Comparison of ENCODE assay signal across 8 cellular contexts in the genomic region with DNA sequence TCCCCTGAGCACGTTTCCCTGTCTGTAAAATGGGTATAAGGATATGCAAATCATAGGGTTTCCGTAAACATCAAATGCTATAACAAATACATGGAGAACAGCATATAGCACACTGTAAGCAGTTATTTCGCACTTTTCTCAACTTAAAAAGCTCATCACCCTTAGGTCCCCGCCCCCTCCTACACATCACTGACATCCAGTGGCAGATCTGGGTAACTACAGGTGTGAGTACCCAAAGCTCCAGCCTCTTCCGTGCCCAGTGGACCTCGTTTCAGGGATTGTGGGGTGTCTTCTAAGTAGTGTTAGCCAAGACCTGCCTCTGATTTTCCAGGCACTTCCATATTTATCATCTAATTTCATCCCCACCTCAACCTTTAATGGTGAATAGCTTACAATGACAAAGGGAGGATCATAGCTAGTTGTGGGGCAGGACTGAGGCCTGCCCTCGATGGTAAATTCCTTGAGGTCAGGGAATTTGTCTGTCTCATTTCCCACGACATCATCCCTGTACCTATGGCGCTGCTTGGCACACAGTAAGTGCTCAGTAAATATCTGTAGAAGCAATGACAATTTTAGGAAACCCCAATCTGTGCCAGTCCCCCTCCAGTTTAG.
A peak's percentile ranks its signal among the peaks of the same experiment; 100 is the strongest.
DNase-seq lines count a peak whose midpoint lies in the region; ATAC-seq, FAIRE-seq and TF ChIP-seq lines count a peak whose summit lies in the region.

No MANE protein-coding gene starts in this region.

- no peaks in the 10 kb centered on the region for H3K36me3 ChIP-seq in astrocyte (ENCODE audit: insufficient read depth, low read length)
- no peaks in the 10 kb centered on the region for H3K36me3 ChIP-seq in stomach

- peak; percentile 41 for TF ChIP-seq CTCF in CD14-positive monocyte (IDR thresholded peaks at IDR 0.05)
- TF ChIP-seq CTCF in astrocyte (IDR thresholded peaks at IDR 0.05; ENCODE audit: insufficient read depth, low read depth, low read length) = peak; percentile 75
- peak in 5 of 7 experiments; percentile 43 to 67 (median 65) for TF ChIP-seq CTCF in stomach (IDR thresholded peaks at IDR 0.05)

- H3K9ac ChIP-seq in astrocyte (ENCODE audit: low read length) = no peak overlapping the region

- H2AFZ ChIP-seq in astrocyte (ENCODE audit: low read depth, low read length) = no peak overlapping the region

- 40 to 47% (median 44%) methylated on average over 9 of the region's 9 CpGs for WGBS in stomach, 5 donors

- H3K4me3 Mint-ChIP-seq in CD14-positive monocyte (no peak overlapping the region), astrocyte (ENCODE audit: unreplicated experiment) (no peak overlapping the region)

- DNase-seq in CD14-positive monocyte (ENCODE audit: low spot score) (no peak), NCI-H226 (peak; percentile 48), astrocyte (ENCODE audit: low read depth) (no peak), inferior parietal cortex (ENCODE audit: extremely low spot score) (peak; percentile 31), stomach (peak; percentile 32), C1 segment of cervical spinal cord (lab: John Stamatoyannopoulos, UW) (no peak)

- ATAC-seq in GM18498 (IDR thresholded peaks at IDR 0.05; ENCODE audit: unreplicated experiment) (peak; percentile 93), HG02870 (IDR thresholded peaks at IDR 0.05; ENCODE audit: unreplicated experiment) (peak; percentile 81)

- no peaks in the 10 kb centered on the region for H3K27me3 ChIP-seq in astrocyte (ENCODE audit: insufficient read depth, low read length)
- no peaks in the 10 kb centered on the region for H3K27me3 ChIP-seq in stomach

- peak; percentile 54 for FAIRE-seq in astrocyte (lab: Jason Lieb, UNC)

- intact Hi-C loops in CD14-positive monocyte (cut with micrococcal nuclease) = no loop called here
- intact Hi-C loops in stomach (cut with DNase I; ENCODE audit: low total_unique reads) = no loop called here

- no peaks in the 10 kb centered on the region for H4K20me1 ChIP-seq in astrocyte (ENCODE audit: insufficient read depth, low read length)

- H3K27ac ChIP-seq in astrocyte (ENCODE audit: low read depth, low read length) (no peak overlapping the region), stomach (no peak overlapping the region)

- H3K9me3 Mint-ChIP-seq in CD14-positive monocyte (peaks cover 0 to 2% (median 0%) of the 10 kb centered on the region in 7 donors), astrocyte (ENCODE audit: unreplicated experiment) (no peaks in the 10 kb centered on the region)

- no peak overlapping the region for H3K27ac Mint-ChIP-seq in CD14-positive monocyte
- no peak overlapping the region for H3K27ac Mint-ChIP-seq in astrocyte (ENCODE audit: unreplicated experiment)

- H3K36me3 Mint-ChIP-seq in CD14-positive monocyte (no peaks in the 10 kb centered on the region), astrocyte (ENCODE audit: low read depth, unreplicated experiment) (no peaks in the 10 kb centered on the region)

- H3K9me3 ChIP-seq in astrocyte (ENCODE audit: insufficient read depth, low read depth, low read length) (no peaks in the 10 kb centered on the region), stomach (no peaks in the 10 kb centered on the region)

- H3K27me3 Mint-ChIP-seq in CD14-positive monocyte (ENCODE audit: low read depth in 3 of 3) (peaks cover 4 to 16% (median 11%) of the 10 kb centered on the region in 3 donors), astrocyte (ENCODE audit: low read depth, unreplicated experiment) (peaks cover 5% of the 10 kb centered on the region)

- H3K4me1 Mint-ChIP-seq in CD14-positive monocyte (no peaks in the 10 kb centered on the region), astrocyte (ENCODE audit: low read depth, unreplicated experiment) (peaks cover 10% of the 10 kb centered on the region)

- TF ChIP-seq EP300 in stomach (IDR thresholded peaks at IDR 0.05) = no peak

- H3K4me2 ChIP-seq in astrocyte (ENCODE audit: low read length) = no peak overlapping the region

- H3K79me2 ChIP-seq in astrocyte (ENCODE audit: insufficient read depth, low read length) = no peaks in the 10 kb centered on the region

- H3K4me1 ChIP-seq in astrocyte (ENCODE audit: insufficient read depth, low read length) (no peaks in the 10 kb centered on the region), stomach (peaks cover 0 to 13% (median 0%) of the 10 kb centered on the region in 4 donors)

- H3K4me3 ChIP-seq in astrocyte (ENCODE audit: insufficient read depth, low read depth, low read length) (no peak overlapping the region), stomach (no peak overlapping the region)

- TF ChIP-seq POLR2A in stomach (IDR thresholded peaks at IDR 0.05) = no peak

Comparison
In these comparisons a context has a peak if more than half of its experiments do, and no peak if none do; other contexts are left out.
1. DNase-seq: peak in NCI-H226 (single experiment), inferior parietal cortex (single experiment) and stomach (single experiment); none in CD14-positive monocyte (single experiment), astrocyte (single experiment) and C1 segment of cervical spinal cord (0 of 14).
2. Peak in every context shown above with its lines, with median percentiles within 50 percentile points of each other: CTCF ChIP-seq.